Comparison of ENCODE assay signal across 8 cellular contexts in the genomic region with DNA sequence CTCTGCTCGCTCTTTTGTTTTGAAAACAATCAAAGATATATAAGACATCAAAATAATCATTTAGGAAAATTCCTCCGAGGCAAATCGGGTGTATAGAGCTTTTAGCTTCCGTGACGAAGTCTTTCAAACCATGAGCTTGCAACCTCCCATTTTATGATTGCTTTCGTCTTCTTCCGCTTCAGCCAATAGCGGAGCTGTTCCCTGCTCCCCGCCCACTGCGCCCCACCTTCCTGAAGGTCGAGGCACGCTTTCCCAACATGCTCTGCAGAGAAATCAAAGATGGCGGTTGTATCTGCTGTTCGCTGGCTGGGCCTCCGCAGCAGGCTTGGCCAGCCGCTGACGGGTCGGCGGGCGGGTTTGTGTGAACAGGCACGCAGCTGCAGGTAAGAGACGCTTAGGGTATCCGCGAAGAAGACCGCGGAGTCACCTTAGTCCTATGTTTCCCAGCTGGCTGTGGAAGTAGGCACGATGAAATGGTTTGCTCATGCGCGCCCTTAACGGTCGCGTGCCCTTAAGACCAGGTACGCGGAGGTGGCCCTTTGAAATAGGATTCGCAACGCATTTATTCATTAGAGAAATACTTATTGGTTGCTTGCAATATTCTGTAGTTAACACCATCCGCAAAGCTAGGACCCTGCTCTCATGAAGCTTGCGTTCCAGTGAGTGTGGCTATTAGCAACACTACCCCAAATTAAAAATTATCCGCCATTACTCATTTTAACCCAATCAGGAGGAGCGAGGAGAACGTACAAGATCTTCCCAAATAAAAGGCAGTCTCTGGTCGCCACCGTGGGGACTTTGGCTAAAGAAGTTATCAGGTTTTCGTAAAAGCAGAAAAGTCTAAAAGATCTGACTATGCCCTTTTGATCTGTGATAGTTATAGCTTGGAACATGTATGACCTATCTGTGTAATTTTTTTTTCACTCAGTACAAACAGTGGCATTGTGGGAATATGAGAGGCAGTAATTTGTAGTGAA. TPM values are rescaled to one million over a fixed set of nuclear protein-coding genes. Genes with fewer than 3 reads are reported as not detected.
A peak's percentile ranks its signal among the peaks of the same experiment; 100 is the strongest.
DNase-seq lines count a peak whose midpoint lies in the region; ATAC-seq and TF ChIP-seq lines count a peak whose summit lies in the region.

A gene (plus strand): TSS at position 267 of the 977 bp plus-strand sequence. CDS start 13 bp downstream, at position 280.

- ATAC-seq in CD8-positive, alpha-beta T cell = peak; percentile 88
- peak; percentile 85 for ATAC-seq in GM19467 (IDR thresholded peaks at IDR 0.05; ENCODE audit: unreplicated experiment)
- peak; percentile 94 for ATAC-seq in lung (ENCODE audit: insufficient read depth, low FRiP score)

- TF ChIP-seq CTCF in CD8-positive, alpha-beta T cell (IDR thresholded peaks at IDR 0.05) = no peak
- no peak for TF ChIP-seq CTCF in lung (IDR thresholded peaks at IDR 0.05; ENCODE audit: control extremely low read depth, extremely low read depth)

- CTCF ChIA-PET in CD8-positive, alpha-beta T cell (lab: Charles Lee) = interaction anchor here (0.9 to 1.8 kb wide), 7 partner anchors 26 to 279 kb away, joined by 3 to 5 read pairs (median 4); a partner anchor contains a TSS

- H3K9me3 Mint-ChIP-seq in CD8-positive, alpha-beta T cell = no peaks in the 10 kb centered on the region

- H3K27ac ChIP-seq in CD8-positive, alpha-beta T cell (ENCODE audit: low read depth, low read length) = peak within 1 kb of the TSS; percentile 80
- H3K27ac ChIP-seq in lung (ENCODE audit: low read depth in 1 of 2, low read length in 1 of 2) = peak within 1 kb of the TSS; percentile 84 to 87

- peaks cover 64% of the 10 kb centered on the region for H3K36me3 Mint-ChIP-seq in CD8-positive, alpha-beta T cell

- no peaks in the 10 kb centered on the region for H3K9me3 ChIP-seq in CD8-positive, alpha-beta T cell (ENCODE audit: low read length)
- no peaks in the 10 kb centered on the region for H3K9me3 ChIP-seq in lung (ENCODE audit: control insufficient read depth in 2 of 2, insufficient read depth in 1 of 2, low read length in 1 of 2)

- H3K27me3 Mint-ChIP-seq in CD8-positive, alpha-beta T cell (ENCODE audit: low read depth) = no peaks in the 10 kb centered on the region

- H3K4me1 ChIP-seq in CD8-positive, alpha-beta T cell (ENCODE audit: insufficient read depth, low read length) = peaks cover 24% of the 10 kb centered on the region
- H3K4me1 ChIP-seq in lung (ENCODE audit: control insufficient read depth in 2 of 2, insufficient read depth in 2 of 2, low read length in 2 of 2) = peaks cover 1 to 16% of the 10 kb centered on the region in 2 donors

- peaks cover 25% of the 10 kb centered on the region for H3K36me3 ChIP-seq in CD8-positive, alpha-beta T cell (ENCODE audit: insufficient read depth, low read length)
- peaks cover 5 to 8% of the 10 kb centered on the region in 2 donors for H3K36me3 ChIP-seq in lung (ENCODE audit: control insufficient read depth in 2 of 2, insufficient read depth in 2 of 2, low read length in 2 of 2)

- H3K27ac Mint-ChIP-seq in CD8-positive, alpha-beta T cell = peak within 1 kb of the TSS; percentile 99

- peak within 1 kb of the TSS; percentile 92 for H3K4me3 ChIP-seq in CD8-positive, alpha-beta T cell (ENCODE audit: low read depth, low read length)
- peak within 1 kb of the TSS; percentile 83 for H3K4me3 ChIP-seq in lung

- 0% methylated on average over 44 of the region's 44 CpGs for WGBS in lung, 2 donors

- peak within 1 kb of the TSS; percentile 92 for H3K4me3 Mint-ChIP-seq in CD8-positive, alpha-beta T cell

- intact Hi-C loops in CD8-positive, alpha-beta T cell (cut with DNase I, micrococcal nuclease) = loop anchor here (1.0 to 10.0 kb wide), 11 partner anchors 67 to 1949 kb away; a partner anchor contains a TSS

- POLR2A ChIA-PET in CD8-positive, alpha-beta T cell (lab: Charles Lee) = interaction anchor here (0.5 to 1.7 kb wide), 20 partner anchors 10 to 779 kb away, joined by 3 to 18 read pairs (median 4); a partner anchor contains a TSS

- no peaks in the 10 kb centered on the region for H3K27me3 ChIP-seq in CD8-positive, alpha-beta T cell (ENCODE audit: insufficient read depth, low read length)
- H3K27me3 ChIP-seq in lung (ENCODE audit: control insufficient read depth, insufficient read depth) = no peaks in the 10 kb centered on the region

- DNase-seq in CD8-positive, alpha-beta T cell = peak; percentile 85 to 96 (median 90)
- DNase-seq in HS-27A (ENCODE audit: low read depth) = peak; percentile 69
- DNase-seq in NK-92 treated with Interleukin-12 subunit alpha and Interleukin-12 subunit beta, amount 100 ng/mL, for 24 hours (lab: John Stamatoyannopoulos, UW) = peak; percentile 93
- peak; percentile 95 for DNase-seq in activated CD8-positive, alpha-beta memory T cell treated with anti-CD3 and anti-CD28 coated beads for 24 hours
- peak; percentile 86 for DNase-seq in effector CD8-positive, alpha-beta T cell (lab: John Stamatoyannopoulos, UW)
- peak; percentile 96 for DNase-seq in lung (ENCODE audit: low spot score)
- DNase-seq in stimulated activated CD4-positive, alpha-beta T cell treated with anti-CD3 and anti-CD28 coated beads, TNF-alpha, amount 100 ng/mL, for 48 hours (ENCODE audit: low read depth in 3 of 3) = peak; percentile 89 to 94 (median 94)

- H3K4me1 Mint-ChIP-seq in CD8-positive, alpha-beta T cell (ENCODE audit: low read depth) = peaks cover 69% of the 10 kb centered on the region

RNA-seq across cellular contexts. Expression of the gene that starts here (rescaled TPM):
- total RNA-seq in CD8-positive, alpha-beta T cell = 100 to 1,000 TPM; 179 to 187 TPM
- total RNA-seq in lung = 100 to 1,000 TPM in 1 of 2 donors, 10 to 100 TPM in 1; 62.3 to 172 TPM
- 10 to 100 TPM; 22.7 to 26.2 TPM for polyA plus RNA-seq in lung

Comparison
In these comparisons a context has a peak if more than half of its experiments do, and no peak if none do; other contexts are left out.
1. Peak in every context shown above with its lines: DNase-seq, ATAC-seq, H3K4me3 ChIP-seq and H3K27ac ChIP-seq.